ENCODE assay signal across 20 cellular contexts in the genomic region with DNA sequence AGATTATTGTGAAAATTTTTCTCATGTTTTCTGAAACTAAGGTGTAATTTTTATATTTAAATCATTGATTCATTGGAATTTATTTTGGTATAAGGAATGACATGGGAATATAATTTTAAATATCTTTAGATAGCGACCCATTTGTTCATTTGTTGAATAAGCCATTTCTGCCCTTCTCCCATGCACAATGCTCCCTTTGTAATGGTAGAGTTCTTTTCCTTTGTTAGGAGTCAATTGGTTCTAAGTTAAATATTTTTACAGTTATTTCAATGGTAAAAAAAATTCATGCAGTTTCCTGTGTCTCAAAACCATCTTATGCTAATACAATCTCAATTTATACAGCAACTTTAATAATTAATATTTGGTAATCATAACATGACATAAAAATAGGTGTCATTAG.
A peak's percentile ranks its signal among the peaks of the same experiment; 100 is the strongest.
DNase-seq lines count a peak whose midpoint lies in the region; TF ChIP-seq lines count a peak whose summit lies in the region.
"Had no signal": no experiment of that assay in that cellular context is flagged by ENCODE, and none has a peak within 500 bp of the region (broad histone marks: within the 10 kb centered on the region; RNA-seq: fewer than 3 reads in every experiment).

No MANE protein-coding gene starts in this region.

- no peak overlapping the region for H3K4me3 ChIP-seq in right atrium auricular region
- H3K4me3 ChIP-seq: A549; BLaER1 treated with 17β-estradiol and CSF1 and Interleukin-3, amounts not matched to agents 10 nM and 100 nM; GM12878 had no signal

- H3K27ac ChIP-seq in right atrium auricular region, result no peak overlapping the region
- H3K27ac ChIP-seq: 22Rv1; A549; BLaER1 treated with 17β-estradiol and CSF1 and Interleukin-3, amounts not matched to agents 10 nM and 100 nM; C4-2B had no signal

- H3K9me3 ChIP-seq in right atrium auricular region, result no peaks in the 10 kb centered on the region
- H3K9me3 ChIP-seq: A549 had no signal

- H3K27me3 ChIP-seq in right atrium auricular region, result no peaks in the 10 kb centered on the region
- H3K27me3 ChIP-seq: BLaER1 treated with 17β-estradiol and CSF1 and Interleukin-3, amounts not matched to agents 10 nM and 100 nM had no signal

- no peaks in the 10 kb centered on the region for H3K36me3 ChIP-seq in right atrium auricular region
- H3K36me3 ChIP-seq: BLaER1 treated with 17β-estradiol and CSF1 and Interleukin-3, amounts not matched to agents 10 nM and 100 nM had no signal

- DNase-seq in COLO829 (ENCODE audit: low spot score), result peak; percentile 53
- peak; percentile 64 for DNase-seq in foreskin melanocyte
- peak; percentile 19 for DNase-seq in pons (ENCODE audit: low spot score)
- DNase-seq in right atrium auricular region (ENCODE audit: low spot score), result no peak
- no peak for DNase-seq in activated CD8-positive, alpha-beta memory T cell treated with anti-CD3 and anti-CD28 coated beads for 24 hours
- DNase-seq: AML-193; CD4-positive, alpha-beta T cell; CD8-positive, alpha-beta T cell; COR-L47; DMS 273 treated with DMSO at 0.1 percent for 48 hours; DMS153; DMS79; DND-41; EL; GDM1 had no signal

- H3K4me1 ChIP-seq in right atrium auricular region, result no peaks in the 10 kb centered on the region
- H3K4me1 ChIP-seq: A549 had no signal

- no peak for TF ChIP-seq CTCF in right atrium auricular region (IDR thresholded peaks at IDR 0.05)

Comparison
In these comparisons a context has a peak if more than half of its experiments do, and no peak if none do; other contexts are left out.
1. DNase-seq: peak in COLO829 (single experiment), foreskin melanocyte (single experiment) and pons (single experiment); none in right atrium auricular region (single experiment) and activated CD8-positive, alpha-beta memory T cell treated with anti-CD3 and anti-CD28 coated beads for 24 hours (single experiment).